1 cellular context compared by ENCODE assay signal in the genomic region with DNA sequence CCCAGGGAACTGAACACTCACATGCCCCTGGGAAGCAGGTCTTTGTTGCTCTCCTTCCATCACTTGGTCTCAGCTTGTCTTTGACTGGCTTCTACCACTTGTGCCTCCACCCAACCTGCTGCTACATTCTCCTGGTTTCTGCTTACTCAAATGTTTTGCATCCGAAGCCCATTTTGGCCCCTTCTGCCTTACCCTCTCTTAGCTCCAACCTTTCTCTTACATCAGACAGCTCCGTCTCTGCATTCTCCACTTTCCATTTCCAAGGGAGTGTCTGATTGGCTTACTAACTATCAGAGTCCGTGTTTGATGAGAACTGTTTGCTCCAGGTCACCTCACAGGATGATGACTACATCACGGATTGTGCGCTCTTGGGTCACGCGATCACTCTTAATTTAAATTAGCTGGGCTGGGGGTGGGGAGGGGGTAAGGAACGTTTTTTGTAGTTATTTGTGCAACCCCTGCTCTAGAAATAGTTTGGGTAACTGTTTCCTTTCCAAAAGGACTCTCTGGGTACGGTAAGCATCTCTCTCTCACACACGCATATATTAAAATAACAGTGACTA.
TF ChIP-seq lines count a peak whose summit lies in the region.

No MANE protein-coding gene starts in this region.

TF ChIP-seq in IMR-90, 13 proteins besides CTCF, POLR2A, EP300 and RAD21:
- TF ChIP-seq MAFK (IDR thresholded peaks at IDR 0.05; ENCODE audit: low read depth, low read length): no peak
- TF ChIP-seq BHLHE40 (IDR thresholded peaks at IDR 0.05; ENCODE audit: low read depth, low read length): 0 out of 2 replicates have a peak, but pooled peaks have one; percentile 27
- TF ChIP-seq MXI1 (IDR thresholded peaks at IDR 0.05; ENCODE audit: borderline replicate concordance, low read depth, low read length): no peak
- TF ChIP-seq, protein P1, sequence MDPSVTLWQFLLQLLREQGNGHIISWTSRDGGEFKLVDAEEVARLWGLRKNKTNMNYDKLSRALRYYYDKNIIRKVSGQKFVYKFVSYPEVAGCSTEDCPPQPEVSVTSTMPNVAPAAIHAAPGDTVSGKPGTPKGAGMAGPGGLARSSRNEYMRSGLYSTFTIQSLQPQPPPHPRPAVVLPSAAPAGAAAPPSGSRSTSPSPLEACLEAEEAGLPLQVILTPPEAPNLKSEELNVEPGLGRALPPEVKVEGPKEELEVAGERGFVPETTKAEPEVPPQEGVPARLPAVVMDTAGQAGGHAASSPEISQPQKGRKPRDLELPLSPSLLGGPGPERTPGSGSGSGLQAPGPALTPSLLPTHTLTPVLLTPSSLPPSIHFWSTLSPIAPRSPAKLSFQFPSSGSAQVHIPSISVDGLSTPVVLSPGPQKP (IDR thresholded peaks at IDR 0.05; ENCODE audit: borderline replicate concordance, low read depth, low read length): no peak
